ENCODE assay signal across 1 cellular context in genomic region chr12:71124833-71125460, GRCh38.
TF ChIP-seq lines count a peak whose summit lies in the region.

No MANE protein-coding gene starts in this region.

TF ChIP-seq in K562, 482 proteins besides CTCF, POLR2A, EP300 and RAD21:
- TF ChIP-seq ZNF280A (IDR thresholded peaks at IDR 0.05; ENCODE audit: low read depth, partially characterized antibody) = no peak
- no peak for TF ChIP-seq HDAC8 (tag; IDR thresholded peaks at IDR 0.05)
- TF ChIP-seq ZNF224 (CRISPR knock-in tag; IDR thresholded peaks at IDR 0.05) = no peak
- no peak for TF ChIP-seq ZNF830 (CRISPR knock-in tag; IDR thresholded peaks at IDR 0.05)
- TF ChIP-seq ATF3 (IDR thresholded peaks at IDR 0.05) = no peak
- no peak for TF ChIP-seq ATF3 (CRISPR knock-in tag; conservative IDR thresholded peaks at IDR 0.05)
- no peak for TF ChIP-seq FOXO4 (CRISPR knock-in tag; IDR thresholded peaks at IDR 0.05)
- no peak for TF ChIP-seq SREBF1 (IDR thresholded peaks at IDR 0.05; ENCODE audit: borderline replicate concordance, low read depth, low read length)
TF ChIP-seq in K562: peak in this region for 0.
